21 cellular contexts compared by ENCODE assay signal in the genomic region with DNA sequence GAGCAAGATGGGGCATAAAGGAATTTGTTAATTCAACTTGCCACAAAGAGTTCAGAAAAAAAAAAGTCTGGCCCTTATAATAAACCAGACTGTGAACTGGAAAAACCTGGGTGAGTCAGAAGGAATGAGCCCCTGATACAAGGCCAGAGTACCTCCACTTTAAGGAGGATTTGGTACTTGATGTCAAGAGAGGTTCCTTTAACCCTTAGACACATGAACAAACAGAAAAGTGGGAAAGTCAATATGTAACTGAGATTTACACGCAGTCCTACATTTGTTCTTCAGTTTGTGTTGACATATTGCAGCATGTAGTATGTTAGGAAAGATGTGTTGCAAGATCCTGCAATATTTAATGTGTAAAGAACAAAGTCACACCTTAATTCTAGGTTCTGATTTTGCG. TPM values are rescaled to one million over a fixed set of nuclear protein-coding genes. Genes with fewer than 3 reads are reported as not detected.
"Had no signal": no experiment of that assay in that cellular context is flagged by ENCODE, and none has a peak within 500 bp of the region (broad histone marks: within the 10 kb centered on the region; RNA-seq: fewer than 3 reads in every experiment).

No MANE protein-coding gene starts in this region.

- DNase-seq: activated CD4-positive, CD25-positive, alpha-beta regulatory T cell treated with anti-CD3 and anti-CD28 coated beads, Interleukin-2, amount 50 U/mL, for 72 hours; activated naive CD4-positive, alpha-beta T cell; activated naive CD8-positive, alpha-beta T cell treated with anti-CD3 and anti-CD28 coated beads, Interleukin-2, amount 10 ng/mL, durations not matched to agents 7 days and 5 days; brain microvascular endothelial cell; erythroblast; foreskin melanocyte; glutamatergic neuron; hippocampal formation; islet precursor cell; stimulated activated CD4-positive, alpha-beta T cell treated with anti-CD3 and anti-CD28 coated beads, Interleukin-12 subunit alpha, Interleukin-12 subunit beta, amount 100 ng/mL, for 4 hours; stimulated activated CD4-positive, alpha-beta T cell treated with anti-CD3 and anti-CD28 coated beads, Interleukin-1b, Interleukin-23, amount 100 ng/mL, for 48 hours; stimulated activated CD8-positive, alpha-beta memory T cell treated with anti-CD3 and anti-CD28 coated beads, Interleukin-4, amount 100 ng/mL, for 48 hours; stimulated activated naive CD4-positive, alpha-beta T cell; thyroid gland had no signal

- H3K27me3 ChIP-seq: brain microvascular endothelial cell, thyroid gland had no signal

- H3K4me1 Mint-ChIP-seq: activated naive CD8-positive, alpha-beta T cell treated with anti-CD3 and anti-CD28 coated beads, Interleukin-2, amount 10 ng/mL, durations not matched to agents 7 days and 5 days; memory B cell had no signal

- H3K4me1 ChIP-seq: thyroid gland had no signal

- H3K4me3 ChIP-seq: coronary artery, thyroid gland had no signal

- H3K9me3 Mint-ChIP-seq: activated T-helper 1 cell treated with anti-CD3 and anti-CD28 coated beads, Interleukin-12 subunit alpha, Interleukin-12 subunit beta, Interleukin-2, Interleukin-4 antibody, amounts not matched to agents 30 ng/mL and 10 ng/mL and 1 ng/mL, durations not matched to agents 14 hours and 24 hours and 36 hours had no signal

- H3K36me3 Mint-ChIP-seq: activated naive CD8-positive, alpha-beta T cell treated with anti-CD3 and anti-CD28 coated beads, Interleukin-2, amount 10 ng/mL, durations not matched to agents 7 days and 5 days; memory B cell had no signal

- H3K4me3 Mint-ChIP-seq: activated naive CD8-positive, alpha-beta T cell treated with anti-CD3 and anti-CD28 coated beads, Interleukin-2, amount 10 ng/mL, durations not matched to agents 7 days and 5 days; activated T-helper 1 cell treated with anti-CD3 and anti-CD28 coated beads, Interleukin-12 subunit alpha, Interleukin-12 subunit beta, Interleukin-2, Interleukin-4 antibody, amounts not matched to agents 30 ng/mL and 10 ng/mL and 1 ng/mL, durations not matched to agents 14 hours and 24 hours and 36 hours; memory B cell had no signal

- H3K36me3 ChIP-seq: brain microvascular endothelial cell, thyroid gland had no signal

- H3K9me3 ChIP-seq: thyroid gland had no signal

- H3K27ac ChIP-seq: brain microvascular endothelial cell, coronary artery, thyroid gland had no signal

- FAIRE-seq: urothelium cell line had no signal

- H3K27ac Mint-ChIP-seq: activated naive CD8-positive, alpha-beta T cell treated with anti-CD3 and anti-CD28 coated beads, Interleukin-2, amount 10 ng/mL, durations not matched to agents 7 days and 5 days; activated T-helper 1 cell treated with anti-CD3 and anti-CD28 coated beads, Interleukin-12 subunit alpha, Interleukin-12 subunit beta, Interleukin-2, Interleukin-4 antibody, amounts not matched to agents 30 ng/mL and 10 ng/mL and 1 ng/mL, durations not matched to agents 14 hours and 24 hours and 36 hours; memory B cell had no signal

RNA-seq across cellular contexts. Expression of a gene that starts 14.2 kb away (rescaled TPM):
- total RNA-seq: activated naive CD8-positive, alpha-beta T cell treated with anti-CD3 and anti-CD28 coated beads, Interleukin-2, amount 10 ng/mL, durations not matched to agents 7 days and 5 days; activated T-helper 1 cell treated with anti-CD3 and anti-CD28 coated beads, Interleukin-12 subunit alpha, Interleukin-12 subunit beta, Interleukin-2, Interleukin-4 antibody, amounts not matched to agents 30 ng/mL and 10 ng/mL and 1 ng/mL, durations not matched to agents 14 hours and 24 hours and 36 hours; mononuclear cell; T-helper 1 cell treated with Interleukin-12 subunit alpha and Interleukin-12 subunit beta and Interleukin-4 antibody, amounts not matched to agents 30 ng/mL and 1 ng/mL, for 36 hours had no signal
- polyA plus RNA-seq: neural cell had no signal
